ENCODE assay signal across 15 cellular contexts in genomic region chr20:35339007-35339406, GRCh38. TPM values are rescaled to one million over a fixed set of nuclear protein-coding genes. Genes with fewer than 3 reads are reported as not detected.
A peak's percentile ranks its signal among the peaks of the same experiment; 100 is the strongest.
DNase-seq lines count a peak whose midpoint lies in the region; ATAC-seq and TF ChIP-seq lines count a peak whose summit lies in the region.
"Had no signal": no experiment of that assay in that cellular context is flagged by ENCODE, and none has a peak within 500 bp of the region (broad histone marks: within the 10 kb centered on the region; RNA-seq: fewer than 3 reads in every experiment).

No MANE protein-coding gene starts in this region.

- no peaks in the 10 kb centered on the region for H3K27me3 Mint-ChIP-seq in chondrocyte (ENCODE audit: low read depth)
- no peaks in the 10 kb centered on the region for H3K27me3 Mint-ChIP-seq in stimulated activated naive CD8-positive, alpha-beta T cell treated with anti-CD3 and anti-CD28 coated beads, Interleukin-15, amount 100 ng/mL, for 72 hours
- H3K27me3 Mint-ChIP-seq: activated CD4-positive, alpha-beta memory T cell treated with anti-CD3 and anti-CD28 coated beads, Interleukin-2, amount 10 ng/mL, durations not matched to agents 7 days and 5 days; progenitor cell of endocrine pancreas; type B pancreatic cell had no signal

- DNase-seq in AG10803 (ENCODE audit: low read depth) (peak; percentile 97), NCI-H446 treated with DMSO at 0.1 percent for 48 hours (lab: John Stamatoyannopoulos, UW) (peak; percentile 10), chondrocyte (ENCODE audit: low spot score) (no peak), myocyte (ENCODE audit: low read depth) (peak; percentile 71), NCI-H774 (lab: John Stamatoyannopoulos, UW) (no peak), NCI-H2029 treated with DMSO at 0.1 percent for 48 hours (lab: John Stamatoyannopoulos, UW) (no peak)
- no peak for DNase-seq in stimulated activated naive CD8-positive, alpha-beta T cell treated with anti-CD3 and anti-CD28 coated beads, Interleukin-15, amount 100 ng/mL, for 72 hours
- no peak for DNase-seq in central memory CD4-positive, alpha-beta T cell
- DNase-seq: activated CD4-positive, alpha-beta memory T cell treated with anti-CD3 and anti-CD28 coated beads, Interleukin-2, amount 10 ng/mL, durations not matched to agents 7 days and 5 days; Calu3; KG1; left cardiac atrium; NCI-H510A had no signal

- H3K27ac Mint-ChIP-seq in chondrocyte (ENCODE audit: unreplicated experiment) = peak overlapping the region; percentile 75
- no peak overlapping the region for H3K27ac Mint-ChIP-seq in stimulated activated naive CD8-positive, alpha-beta T cell treated with anti-CD3 and anti-CD28 coated beads, Interleukin-15, amount 100 ng/mL, for 72 hours
- H3K27ac Mint-ChIP-seq: activated CD4-positive, alpha-beta memory T cell treated with anti-CD3 and anti-CD28 coated beads, Interleukin-2, amount 10 ng/mL, durations not matched to agents 7 days and 5 days; progenitor cell of endocrine pancreas; type B pancreatic cell had no signal

- H3K4me1 Mint-ChIP-seq in chondrocyte (ENCODE audit: low read depth) = peaks cover 60% of the 10 kb centered on the region
- no peaks in the 10 kb centered on the region for H3K4me1 Mint-ChIP-seq in stimulated activated naive CD8-positive, alpha-beta T cell treated with anti-CD3 and anti-CD28 coated beads, Interleukin-15, amount 100 ng/mL, for 72 hours
- H3K4me1 Mint-ChIP-seq: activated CD4-positive, alpha-beta memory T cell treated with anti-CD3 and anti-CD28 coated beads, Interleukin-2, amount 10 ng/mL, durations not matched to agents 7 days and 5 days had no signal

- H3K4me3 ChIP-seq in AG10803 (ENCODE audit: low read length) = no peak overlapping the region

- no peaks in the 10 kb centered on the region for H3K9me3 Mint-ChIP-seq in chondrocyte (ENCODE audit: low read depth)
- H3K9me3 Mint-ChIP-seq in stimulated activated naive CD8-positive, alpha-beta T cell treated with anti-CD3 and anti-CD28 coated beads, Interleukin-15, amount 100 ng/mL, for 72 hours = no peaks in the 10 kb centered on the region
- H3K9me3 Mint-ChIP-seq: activated CD4-positive, alpha-beta memory T cell treated with anti-CD3 and anti-CD28 coated beads, Interleukin-2, amount 10 ng/mL, durations not matched to agents 7 days and 5 days; type B pancreatic cell had no signal

- no peaks in the 10 kb centered on the region for H3K36me3 Mint-ChIP-seq in chondrocyte (ENCODE audit: low read depth)

- no peak for ATAC-seq in stimulated activated naive CD8-positive, alpha-beta T cell treated with anti-CD3 and anti-CD28 coated beads, Interleukin-15, amount 100 ng/mL, for 72 hours

- H3K4me3 Mint-ChIP-seq in chondrocyte (ENCODE audit: unreplicated experiment) = no peak overlapping the region
- H3K4me3 Mint-ChIP-seq in stimulated activated naive CD8-positive, alpha-beta T cell treated with anti-CD3 and anti-CD28 coated beads, Interleukin-15, amount 100 ng/mL, for 72 hours = no peak overlapping the region
- H3K4me3 Mint-ChIP-seq: activated CD4-positive, alpha-beta memory T cell treated with anti-CD3 and anti-CD28 coated beads, Interleukin-2, amount 10 ng/mL, durations not matched to agents 7 days and 5 days; type B pancreatic cell had no signal

- TF ChIP-seq CTCF in AG10803 (conservative IDR thresholded peaks at IDR 0.05; ENCODE audit: low read length) (0 out of 2 replicates have a peak, but pooled peaks have one; percentile 5), chondrocyte (IDR thresholded peaks at IDR 0.05) (no peak)

RNA-seq across cellular contexts. Expression of gene FAM83C, which starts 46.8 kb away (rescaled TPM):
- not detected in 3 replicates for total RNA-seq in chondrocyte
- not detected in 2 replicates for total RNA-seq in myocyte
- polyA plus RNA-seq in myocyte (2012) = not detected
- total RNA-seq: activated CD4-positive, alpha-beta memory T cell treated with anti-CD3 and anti-CD28 coated beads, Interleukin-2, amount 10 ng/mL, durations not matched to agents 7 days and 5 days; Calu3; left cardiac atrium; progenitor cell of endocrine pancreas had no signal

RNA-seq across cellular contexts. Expression of gene EIF6, which starts 54.4 kb away (rescaled TPM):
- total RNA-seq in chondrocyte = 117 to 125 TPM (median 123 TPM) in 3 replicates
- total RNA-seq in myocyte = 79.4 and 88.0 TPM in 2 replicates
- 155 TPM for polyA plus RNA-seq in myocyte (2012)

Comparison
In these comparisons a context has a peak if more than half of its experiments do, and no peak if none do; other contexts are left out.
1. DNase-seq: peak in AG10803 (single experiment), NCI-H446 treated with DMSO at 0.1 percent for 48 hours (single experiment) and myocyte (single experiment); none in chondrocyte (single experiment), stimulated activated naive CD8-positive, alpha-beta T cell treated with anti-CD3 and anti-CD28 coated beads, Interleukin-15, amount 100 ng/mL, for 72 hours (0 of 2), NCI-H774 (single experiment), central memory CD4-positive, alpha-beta T cell (single experiment) and NCI-H2029 treated with DMSO at 0.1 percent for 48 hours (single experiment).